ENCODE assay signal across 22 cellular contexts in the genomic region with DNA sequence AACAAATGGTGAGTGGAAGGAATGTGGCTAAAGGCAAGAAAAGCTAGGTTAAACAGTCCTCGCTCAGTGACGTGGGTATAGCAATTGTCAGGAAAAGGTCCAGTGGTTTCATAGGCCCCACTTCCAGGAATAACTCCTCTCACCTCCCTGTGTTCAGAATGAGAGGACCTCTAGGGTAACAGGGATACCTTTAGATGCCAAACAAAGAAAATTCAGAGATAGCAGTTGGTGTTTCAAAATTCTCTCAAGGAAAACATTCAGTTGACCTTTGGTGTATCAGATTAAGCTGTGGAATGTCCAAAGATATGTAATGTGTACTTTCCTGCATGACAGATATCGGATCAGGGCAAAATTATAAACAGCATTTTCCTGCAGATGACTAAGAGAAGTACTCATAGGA.
DNase-seq lines count a peak whose midpoint lies in the region; ATAC-seq lines count a peak whose summit lies in the region.
"Had no signal": no experiment of that assay in that cellular context is flagged by ENCODE, and none has a peak within 500 bp of the region (broad histone marks: within the 10 kb centered on the region; RNA-seq: fewer than 3 reads in every experiment).

No MANE protein-coding gene starts in this region.

- no peak overlapping the region for H3K4me2 ChIP-seq in mesenchymal stem cell (ENCODE audit: low read length, poor library complexity, severe bottlenecking)

- no peak overlapping the region for H3K23ac ChIP-seq in mesenchymal stem cell (ENCODE audit: low read length in 2 of 2)

- no peak overlapping the region for H3K9ac ChIP-seq in mesenchymal stem cell (ENCODE audit: low read length)

- H4K91ac ChIP-seq in mesenchymal stem cell (ENCODE audit: low read length), result no peak overlapping the region

- H3K27me3 ChIP-seq in ACC112 (ENCODE audit: insufficient read depth, low read length), result no peaks in the 10 kb centered on the region
- H3K27me3 ChIP-seq in mesenchymal stem cell (ENCODE audit: control insufficient read depth in 1 of 2, insufficient read depth in 1 of 2, low read length in 2 of 2), result no peaks in the 10 kb centered on the region
- no peaks in the 10 kb centered on the region for H3K27me3 ChIP-seq in MG63

- H3K79me1 ChIP-seq in mesenchymal stem cell (replicated peaks; ENCODE audit: low read length, poor library complexity, severe bottlenecking), result peaks cover 2% of the 10 kb centered on the region

- ATAC-seq in HG03378 (IDR thresholded peaks at IDR 0.05; ENCODE audit: unreplicated experiment), result no peak
- ATAC-seq: activated naive CD4-positive, alpha-beta T cell treated with anti-CD3 and anti-CD28 coated beads, Interleukin-2, amount 50 U/mL, for 72 hours; esophagus mucosa had no signal

- no CpG with 5 or more reads among the region's 3 CpGs for WGBS in mesenchymal stem cell

- H3K4me1 ChIP-seq in ACC112 (ENCODE audit: control insufficient read depth, insufficient read depth, low read length, unreplicated experiment) (peaks cover 20% of the 10 kb centered on the region), mesenchymal stem cell (ENCODE audit: control insufficient read depth, insufficient read depth, low read depth, low read length) (no peaks in the 10 kb centered on the region)

- H2AFZ ChIP-seq in ACC112 (ENCODE audit: low read length, unreplicated experiment), result peak overlapping the region; percentile 91
- no peak overlapping the region for H2AFZ ChIP-seq in mesenchymal stem cell (ENCODE audit: low read depth, low read length)

- H3K79me2 ChIP-seq in ACC112 (ENCODE audit: control insufficient read depth, insufficient read depth, low read length, unreplicated experiment), result no peaks in the 10 kb centered on the region

- peak overlapping the region; percentile 43; the same call in 1 of the 2 replicates for H3K4me3 ChIP-seq in ACC112 (ENCODE audit: low read depth, low read length)
- H3K4me3 ChIP-seq in mesenchymal stem cell (ENCODE audit: insufficient read depth in 1 of 2, low read depth in 1 of 2, low read length in 2 of 2), result no peak overlapping the region
- no peak overlapping the region for H3K4me3 ChIP-seq in MG63
- H3K4me3 ChIP-seq: SK-N-MC had no signal

- no peak overlapping the region for H3K18ac ChIP-seq in mesenchymal stem cell (ENCODE audit: low read depth in 1 of 2, low read length in 2 of 2)

- no peak overlapping the region for H4K8ac ChIP-seq in mesenchymal stem cell (ENCODE audit: low read length)

- DNase-seq in NCI-H226 (peak; percentile 55), dermis blood vessel endothelial cell (peak; percentile 7), mesenchymal stem cell (peak; percentile 49), SHP77 treated with DMSO at 0.1 percent for 48 hours (lab: John Stamatoyannopoulos, UW) (no peak), MG63 (no peak), C1 segment of cervical spinal cord (lab: John Stamatoyannopoulos, UW) (no peak)
- DNase-seq: 8988T; activated CD4-positive, alpha-beta T cell treated with anti-CD3 and anti-CD28 coated beads, Interleukin-2, amount 50 U/mL, for 48 hours; activated CD8-positive, alpha-beta memory T cell treated with anti-CD3 and anti-CD28 coated beads, Interleukin-2, amount 50 U/mL, for 48 hours; CD8-positive, alpha-beta memory T cell; DMS79; effector memory CD4-positive, alpha-beta T cell; kidney glomerular epithelial cell; NCI-H1105; NCI-H1930; NCI-H748 treated with DMSO at 0.1 percent for 48 hours had no signal

- H2AK5ac ChIP-seq in mesenchymal stem cell (ENCODE audit: low read length, severe bottlenecking), result no peak overlapping the region

- no peak overlapping the region for H2BK12ac ChIP-seq in mesenchymal stem cell (ENCODE audit: low read length in 2 of 2)

- H3K14ac ChIP-seq in mesenchymal stem cell (ENCODE audit: low read length in 2 of 2), result no peak overlapping the region

- H3K36me3 ChIP-seq in ACC112 (ENCODE audit: insufficient read depth, low read length) (no peaks in the 10 kb centered on the region; the same call in 1 of the 2 replicates), mesenchymal stem cell (ENCODE audit: control insufficient read depth in 1 of 2, insufficient read depth in 2 of 2, low read depth in 1 of 2, low read length in 2 of 2) (no peaks in the 10 kb centered on the region), MG63 (no peaks in the 10 kb centered on the region)

- H3K9me3 ChIP-seq in mesenchymal stem cell (ENCODE audit: control insufficient read depth, low read length), result no peaks in the 10 kb centered on the region
- peaks cover 2% of the 10 kb centered on the region; the same call in 1 of the 2 replicates for H3K9me3 ChIP-seq in MG63

- H2BK120ac ChIP-seq in mesenchymal stem cell (ENCODE audit: low read depth, low read length), result no peak overlapping the region

- no peak overlapping the region for H2BK15ac ChIP-seq in mesenchymal stem cell (ENCODE audit: low read depth, poor library complexity, severe bottlenecking)

- peak overlapping the region; percentile 93 for H3K27ac ChIP-seq in ACC112 (ENCODE audit: low read depth, low read length)
- H3K27ac ChIP-seq in mesenchymal stem cell (ENCODE audit: low read length, poor library complexity, severe bottlenecking), result no peak overlapping the region
- H3K27ac ChIP-seq: RWPE1, SK-N-MC had no signal

- no peak overlapping the region for H2BK5ac ChIP-seq in mesenchymal stem cell (ENCODE audit: low read depth, low read length, poor library complexity, severe bottlenecking)

- H3K4ac ChIP-seq in mesenchymal stem cell (ENCODE audit: low read depth in 1 of 2, low read length in 2 of 2), result no peak overlapping the region

Comparison
In these comparisons a context has a peak if more than half of its experiments do, and no peak if none do; other contexts are left out.
1. DNase-seq: peak in NCI-H226 (single experiment), dermis blood vessel endothelial cell (single experiment) and mesenchymal stem cell (single experiment); none in SHP77 treated with DMSO at 0.1 percent for 48 hours (single experiment), MG63 (single experiment) and C1 segment of cervical spinal cord (0 of 14).